Comparison of ENCODE assay signal across 8 cellular contexts in genomic region chr16:11100239-11100750, GRCh38.
DNase-seq lines count a peak whose midpoint lies in the region; ATAC-seq and FAIRE-seq lines count a peak whose summit lies in the region.

No MANE protein-coding gene starts in this region.

- H3K4me1 Mint-ChIP-seq in activated T-cell treated with anti-CD3 and anti-CD28 coated beads, Interleukin-2, amount 50 U/mL, for 24 hours (ENCODE audit: low read depth) = peaks cover 90% of the 10 kb centered on the region
- peaks cover 68% of the 10 kb centered on the region for H3K4me1 Mint-ChIP-seq in activated naive CD8-positive, alpha-beta T cell treated with anti-CD3 and anti-CD28 coated beads, Interleukin-2, amount 10 ng/mL, durations not matched to agents 7 days and 5 days

- H3K9me3 Mint-ChIP-seq in activated T-cell treated with anti-CD3 and anti-CD28 coated beads, Interleukin-2, amount 50 U/mL, for 24 hours = no peaks in the 10 kb centered on the region
- no peaks in the 10 kb centered on the region for H3K9me3 Mint-ChIP-seq in activated naive CD8-positive, alpha-beta T cell treated with anti-CD3 and anti-CD28 coated beads, Interleukin-2, amount 10 ng/mL, durations not matched to agents 7 days and 5 days

- DNase-seq in activated T-cell treated with anti-CD3 and anti-CD28 coated beads, Interleukin-2, amount 50 U/mL, for 24 hours = peak; percentile 64
- no peak for DNase-seq in activated T-cell treated with anti-CD3 and anti-CD28 coated beads, Interleukin-2, amount 50 U/mL, for 1 hour
- DNase-seq in HTR-8/SVneo (ENCODE audit: insufficient read length, low spot score) (peak; percentile 67), iPS-NIHi7 (ENCODE audit: extremely low spot score) (peak; percentile 81), AML-193 (lab: John Stamatoyannopoulos, UW) (no peak), Kasumi-1 (lab: John Stamatoyannopoulos, UW) (no peak)
- peak; percentile 53 for DNase-seq in activated naive CD8-positive, alpha-beta T cell treated with anti-CD3 and anti-CD28 coated beads, Interleukin-2, amount 10 ng/mL, durations not matched to agents 7 days and 5 days
- peak; percentile 45 for DNase-seq in stimulated activated CD8-positive, alpha-beta memory T cell treated with anti-CD3 and anti-CD28 coated beads, Interleukin-4, amount 100 ng/mL, for 24 hours (ENCODE audit: low read depth)

- H3K27ac Mint-ChIP-seq in activated T-cell treated with anti-CD3 and anti-CD28 coated beads, Interleukin-2, amount 50 U/mL, for 24 hours = peak overlapping the region; percentile 90
- peak overlapping the region; percentile 91 for H3K27ac Mint-ChIP-seq in activated naive CD8-positive, alpha-beta T cell treated with anti-CD3 and anti-CD28 coated beads, Interleukin-2, amount 10 ng/mL, durations not matched to agents 7 days and 5 days

- peak overlapping the region; percentile 21 for H3K4me3 Mint-ChIP-seq in activated T-cell treated with anti-CD3 and anti-CD28 coated beads, Interleukin-2, amount 50 U/mL, for 24 hours
- H3K4me3 Mint-ChIP-seq in activated naive CD8-positive, alpha-beta T cell treated with anti-CD3 and anti-CD28 coated beads, Interleukin-2, amount 10 ng/mL, durations not matched to agents 7 days and 5 days = peak overlapping the region; percentile 40

- ATAC-seq in activated naive CD8-positive, alpha-beta T cell treated with anti-CD3 and anti-CD28 coated beads, Interleukin-2, amount 10 ng/mL, durations not matched to agents 7 days and 5 days (ENCODE audit: low read depth) = peak; percentile 67

- no peaks in the 10 kb centered on the region for H3K27me3 Mint-ChIP-seq in activated T-cell treated with anti-CD3 and anti-CD28 coated beads, Interleukin-2, amount 50 U/mL, for 24 hours
- H3K27me3 Mint-ChIP-seq in activated naive CD8-positive, alpha-beta T cell treated with anti-CD3 and anti-CD28 coated beads, Interleukin-2, amount 10 ng/mL, durations not matched to agents 7 days and 5 days = no peaks in the 10 kb centered on the region

- no peak for FAIRE-seq in HTR-8/SVneo (lab: Jason Lieb, UNC)

- POLR2A ChIA-PET in activated naive CD8-positive, alpha-beta T cell treated with anti-CD3 and anti-CD28 coated beads, Interleukin-2, amount 10 ng/mL, durations not matched to agents 7 days and 5 days (lab: Charles Lee) = interaction anchor here (0.7 to 4.1 kb wide), 14 partner anchors 10 to 155 kb away, joined by 3 to 42 read pairs (median 3); partner anchors contain the start of gene SOCS1

- H3K36me3 Mint-ChIP-seq in activated T-cell treated with anti-CD3 and anti-CD28 coated beads, Interleukin-2, amount 50 U/mL, for 24 hours (ENCODE audit: low read depth) = peaks cover 52% of the 10 kb centered on the region
- H3K36me3 Mint-ChIP-seq in activated naive CD8-positive, alpha-beta T cell treated with anti-CD3 and anti-CD28 coated beads, Interleukin-2, amount 10 ng/mL, durations not matched to agents 7 days and 5 days = peaks cover 24% of the 10 kb centered on the region

Comparison
In these comparisons a context has a peak if more than half of its experiments do, and no peak if none do; other contexts are left out.
1. DNase-seq: peak in activated T-cell treated with anti-CD3 and anti-CD28 coated beads, Interleukin-2, amount 50 U/mL, for 24 hours (single experiment), HTR-8/SVneo (single experiment), activated naive CD8-positive, alpha-beta T cell treated with anti-CD3 and anti-CD28 coated beads, Interleukin-2, amount 10 ng/mL, durations not matched to agents 7 days and 5 days (single experiment), iPS-NIHi7 (single experiment) and stimulated activated CD8-positive, alpha-beta memory T cell treated with anti-CD3 and anti-CD28 coated beads, Interleukin-4, amount 100 ng/mL, for 24 hours (single experiment); none in activated T-cell treated with anti-CD3 and anti-CD28 coated beads, Interleukin-2, amount 50 U/mL, for 1 hour (single experiment), AML-193 (0 of 2) and Kasumi-1 (0 of 2).